3 cellular contexts compared by ENCODE assay signal in genomic region chr16:1780677-1781072, GRCh38.
TF ChIP-seq lines count a peak whose summit lies in the region.

No MANE protein-coding gene starts in this region.

TF ChIP-seq in A549, 52 proteins besides CTCF, POLR2A, EP300 and RAD21:
- TF ChIP-seq JUN (IDR thresholded peaks at IDR 0.05) = no peak
- TF ChIP-seq, protein P1, sequence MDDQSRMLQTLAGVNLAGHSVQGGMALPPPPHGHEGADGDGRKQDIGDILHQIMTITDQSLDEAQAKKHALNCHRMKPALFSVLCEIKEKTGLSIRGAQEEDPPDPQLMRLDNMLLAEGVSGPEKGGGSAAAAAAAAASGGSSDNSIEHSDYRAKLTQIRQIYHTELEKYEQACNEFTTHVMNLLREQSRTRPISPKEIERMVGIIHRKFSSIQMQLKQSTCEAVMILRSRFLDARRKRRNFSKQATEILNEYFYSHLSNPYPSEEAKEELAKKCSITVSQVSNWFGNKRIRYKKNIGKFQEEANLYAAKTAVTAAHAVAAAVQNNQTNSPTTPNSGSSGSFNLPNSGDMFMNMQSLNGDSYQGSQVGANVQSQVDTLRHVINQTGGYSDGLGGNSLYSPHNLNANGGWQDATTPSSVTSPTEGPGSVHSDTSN (IDR thresholded peaks at IDR 0.05) = 0 out of 2 replicates have a peak, but pooled peaks have one; percentile 22
TF ChIP-seq in A549: peak in this region for 1.

TF ChIP-seq in WTC11, 78 proteins besides CTCF, POLR2A, EP300 and RAD21:
- TF ChIP-seq ZNF263 (CRISPR knock-in tag; IDR thresholded peaks at IDR 0.05; ENCODE audit: low read depth) = no peak
- TF ChIP-seq MAX (CRISPR knock-in tag; IDR thresholded peaks at IDR 0.05) = no peak
- TF ChIP-seq KAT7 (CRISPR knock-in tag; IDR thresholded peaks at IDR 0.05; ENCODE audit: borderline replicate concordance) = no peak
- TF ChIP-seq FOXJ3 (CRISPR knock-in tag; IDR thresholded peaks at IDR 0.05; ENCODE audit: borderline replicate concordance) = no peak
- TF ChIP-seq OVOL2 (CRISPR knock-in tag; IDR thresholded peaks at IDR 0.05; ENCODE audit: borderline replicate concordance) = no peak
- no peak for TF ChIP-seq FOXK1 (CRISPR knock-in tag; IDR thresholded peaks at IDR 0.05)
- TF ChIP-seq, protein P2, sequence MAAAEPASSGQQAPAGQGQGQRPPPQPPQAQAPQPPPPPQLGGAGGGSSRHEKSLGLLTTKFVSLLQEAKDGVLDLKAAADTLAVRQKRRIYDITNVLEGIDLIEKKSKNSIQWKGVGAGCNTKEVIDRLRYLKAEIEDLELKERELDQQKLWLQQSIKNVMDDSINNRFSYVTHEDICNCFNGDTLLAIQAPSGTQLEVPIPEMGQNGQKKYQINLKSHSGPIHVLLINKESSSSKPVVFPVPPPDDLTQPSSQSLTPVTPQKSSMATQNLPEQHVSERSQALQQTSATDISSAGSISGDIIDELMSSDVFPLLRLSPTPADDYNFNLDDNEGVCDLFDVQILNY (CRISPR knock-in tag; IDR thresholded peaks at IDR 0.05) = no peak
- TF ChIP-seq SMAD3 (CRISPR knock-in tag; IDR thresholded peaks at IDR 0.05; ENCODE audit: borderline replicate concordance) = no peak
- TF ChIP-seq ETV6 (CRISPR knock-in tag; IDR thresholded peaks at IDR 0.05) = no peak
- TF ChIP-seq, protein P3, sequence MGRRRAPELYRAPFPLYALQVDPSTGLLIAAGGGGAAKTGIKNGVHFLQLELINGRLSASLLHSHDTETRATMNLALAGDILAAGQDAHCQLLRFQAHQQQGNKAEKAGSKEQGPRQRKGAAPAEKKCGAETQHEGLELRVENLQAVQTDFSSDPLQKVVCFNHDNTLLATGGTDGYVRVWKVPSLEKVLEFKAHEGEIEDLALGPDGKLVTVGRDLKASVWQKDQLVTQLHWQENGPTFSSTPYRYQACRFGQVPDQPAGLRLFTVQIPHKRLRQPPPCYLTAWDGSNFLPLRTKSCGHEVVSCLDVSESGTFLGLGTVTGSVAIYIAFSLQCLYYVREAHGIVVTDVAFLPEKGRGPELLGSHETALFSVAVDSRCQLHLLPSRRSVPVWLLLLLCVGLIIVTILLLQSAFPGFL (CRISPR knock-in tag; IDR thresholded peaks at IDR 0.05; ENCODE audit: borderline replicate concordance) = no peak
- TF ChIP-seq, protein P4, sequence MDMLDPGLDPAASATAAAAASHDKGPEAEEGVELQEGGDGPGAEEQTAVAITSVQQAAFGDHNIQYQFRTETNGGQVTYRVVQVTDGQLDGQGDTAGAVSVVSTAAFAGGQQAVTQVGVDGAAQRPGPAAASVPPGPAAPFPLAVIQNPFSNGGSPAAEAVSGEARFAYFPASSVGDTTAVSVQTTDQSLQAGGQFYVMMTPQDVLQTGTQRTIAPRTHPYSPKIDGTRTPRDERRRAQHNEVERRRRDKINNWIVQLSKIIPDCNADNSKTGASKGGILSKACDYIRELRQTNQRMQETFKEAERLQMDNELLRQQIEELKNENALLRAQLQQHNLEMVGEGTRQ (CRISPR knock-in tag; IDR thresholded peaks at IDR 0.05) = no peak
- TF ChIP-seq ZNF396 (CRISPR knock-in tag; IDR thresholded peaks at IDR 0.05; ENCODE audit: borderline replicate concordance) = no peak

TF ChIP-seq in GM12891, 5 proteins besides CTCF, POLR2A, EP300 and RAD21:
- TF ChIP-seq POU2F2 (IDR thresholded peaks at IDR 0.05; ENCODE audit: low read depth, low read length) (no peak), PAX5 (IDR thresholded peaks at IDR 0.05; ENCODE audit: insufficient read depth, low read length, severe bottlenecking) (no peak), POLR2AphosphoS5 (IDR thresholded peaks at IDR 0.05; ENCODE audit: low read depth, low read length) (no peak), SPI1 (IDR thresholded peaks at IDR 0.05; ENCODE audit: low read depth, low read length) (no peak), TAF1 (IDR thresholded peaks at IDR 0.05; ENCODE audit: low read depth, low read length) (no peak)
